ENCODE assay signal across 15 cellular contexts in genomic region chr7:39666562-39666961, GRCh38.
"Had no signal": no experiment of that assay in that cellular context is flagged by ENCODE, and none has a peak within 500 bp of the region (broad histone marks: within the 10 kb centered on the region; RNA-seq: fewer than 3 reads in every experiment).

No MANE protein-coding gene starts in this region.

- H3K4me3 ChIP-seq: body of pancreas, mucosa of descending colon, spleen, upper lobe of right lung had no signal

- ATAC-seq: activated T-helper 17 cell treated with anti-CD3 and anti-CD28 coated beads, Interleukin-2, amount 50 U/mL, for 72 hours; foreskin keratinocyte; stimulated activated naive B cell treated with anti-CD40 and anti-IgM and Interleukin-4, amounts not matched to agents 10 μg/mL and 1 μg/mL and 100 μg/mL, for 72 hours; upper lobe of right lung had no signal

- H3K27me3 ChIP-seq: body of pancreas, foreskin keratinocyte, spleen, upper lobe of right lung had no signal

- H3K27me3 Mint-ChIP-seq: activated T-helper 17 cell treated with anti-CD3 and anti-CD28 coated beads, Interleukin-2, amount 50 U/mL, for 72 hours; naive B cell; stimulated activated naive B cell treated with anti-CD40 and anti-IgM and Interleukin-4, amounts not matched to agents 10 μg/mL and 1 μg/mL and 100 μg/mL, for 72 hours had no signal

- H3K4me3 Mint-ChIP-seq: activated T-helper 17 cell treated with anti-CD3 and anti-CD28 coated beads, Interleukin-2, amount 50 U/mL, for 72 hours; naive B cell; stimulated activated naive B cell treated with anti-CD40 and anti-IgM and Interleukin-4, amounts not matched to agents 10 μg/mL and 1 μg/mL and 100 μg/mL, for 72 hours had no signal

- H3K9me3 ChIP-seq: body of pancreas, mucosa of descending colon, upper lobe of right lung had no signal

- H3K36me3 ChIP-seq: upper lobe of right lung had no signal

- H3K27ac ChIP-seq: body of pancreas, foreskin keratinocyte, spleen, upper lobe of right lung, VCaP had no signal

- H3K4me1 ChIP-seq: body of pancreas had no signal

- DNase-seq: activated CD4-positive, alpha-beta T cell treated with anti-CD3 and anti-CD28 coated beads, Interleukin-2, amount 50 U/mL, for 4 hours; activated naive CD4-positive, alpha-beta T cell; activated T-cell treated with anti-CD3 and anti-CD28 coated beads for 4 hours; body of pancreas; foreskin keratinocyte; hypothalamus; left ventricle myocardium superior; mucosa of descending colon; naive B cell; spleen; stimulated activated naive B cell treated with anti-CD40 and anti-IgM and Interleukin-4, amounts not matched to agents 10 μg/mL and 1 μg/mL and 100 μg/mL, for 72 hours; T-helper 2 cell; upper lobe of right lung had no signal

- H3K27ac Mint-ChIP-seq: activated T-helper 17 cell treated with anti-CD3 and anti-CD28 coated beads, Interleukin-2, amount 50 U/mL, for 72 hours; stimulated activated naive B cell treated with anti-CD40 and anti-IgM and Interleukin-4, amounts not matched to agents 10 μg/mL and 1 μg/mL and 100 μg/mL, for 72 hours had no signal
